In the genomic region with DNA sequence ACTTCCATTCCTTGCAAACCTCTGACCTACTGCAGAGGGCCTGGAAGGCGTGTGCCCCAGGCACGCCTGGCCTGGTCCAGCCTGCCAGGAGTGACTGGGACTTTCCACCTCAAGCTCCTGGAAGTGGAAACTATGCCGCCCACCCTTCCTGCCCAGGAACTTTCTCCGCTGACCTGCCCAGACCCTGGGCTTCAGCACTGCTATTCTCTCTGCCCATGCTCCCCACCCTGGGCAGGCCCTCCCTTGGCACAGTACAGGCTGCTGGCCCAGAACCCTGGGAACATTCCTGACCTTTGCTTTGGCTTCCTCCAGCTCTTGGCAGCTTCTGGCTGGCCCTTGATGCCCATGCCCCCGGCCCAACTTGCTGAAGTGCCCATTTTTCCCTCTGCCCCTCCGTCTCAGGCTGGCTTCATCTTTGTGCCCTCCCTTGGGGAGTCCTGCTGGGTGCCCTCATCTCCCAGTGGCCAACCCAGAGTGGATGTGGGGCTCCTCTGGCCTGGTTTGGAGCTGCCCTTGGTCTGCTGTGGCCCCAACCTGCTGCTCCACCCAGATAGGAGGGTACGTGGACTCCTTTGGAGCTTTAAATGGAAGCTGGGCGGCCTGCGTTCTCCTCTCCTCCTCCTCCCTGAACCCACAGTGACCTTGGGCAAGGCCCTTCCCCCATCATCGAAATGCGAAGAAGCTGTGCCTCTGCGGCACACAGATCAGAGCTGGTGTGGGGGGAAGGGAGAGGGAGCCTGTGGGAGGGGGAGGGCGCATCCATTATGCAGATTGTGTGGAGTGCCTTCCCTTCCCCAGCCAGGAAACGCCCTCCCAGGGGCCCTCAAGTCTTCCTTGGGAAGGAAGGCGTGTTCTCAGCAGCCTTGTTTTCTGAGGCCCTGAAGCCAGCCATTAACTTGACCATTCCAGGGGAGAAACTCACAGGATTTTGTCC, we compare ENCODE assay signal across 2 cellular contexts.
TF ChIP-seq lines count a peak whose summit lies in the region.

No MANE protein-coding gene starts in this region.

TF ChIP-seq in H1, 55 proteins besides CTCF, POLR2A, EP300 and RAD21 (continues in another document):
- TF ChIP-seq SUZ12 (IDR thresholded peaks at IDR 0.05; ENCODE audit: low read length), result no peak
- no peak for TF ChIP-seq MAFK (IDR thresholded peaks at IDR 0.05; ENCODE audit: low read depth, low read length)
- TF ChIP-seq JUN (IDR thresholded peaks at IDR 0.05; ENCODE audit: low read depth, low read length), result no peak
- TF ChIP-seq, protein P1, sequence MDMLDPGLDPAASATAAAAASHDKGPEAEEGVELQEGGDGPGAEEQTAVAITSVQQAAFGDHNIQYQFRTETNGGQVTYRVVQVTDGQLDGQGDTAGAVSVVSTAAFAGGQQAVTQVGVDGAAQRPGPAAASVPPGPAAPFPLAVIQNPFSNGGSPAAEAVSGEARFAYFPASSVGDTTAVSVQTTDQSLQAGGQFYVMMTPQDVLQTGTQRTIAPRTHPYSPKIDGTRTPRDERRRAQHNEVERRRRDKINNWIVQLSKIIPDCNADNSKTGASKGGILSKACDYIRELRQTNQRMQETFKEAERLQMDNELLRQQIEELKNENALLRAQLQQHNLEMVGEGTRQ (IDR thresholded peaks at IDR 0.05; ENCODE audit: low read length), result no peak
- TF ChIP-seq SAP30 (IDR thresholded peaks at IDR 0.05; ENCODE audit: insufficient read depth, insufficient replicate concordance, low read length), result no peak
- peak; percentile 77 for TF ChIP-seq CHD2 (IDR thresholded peaks at IDR 0.05; ENCODE audit: low read length)
- TF ChIP-seq CTBP2 (IDR thresholded peaks at IDR 0.05; ENCODE audit: borderline replicate concordance, insufficient read depth, insufficient read length, low read length), result no peak
- TF ChIP-seq BACH1 (IDR thresholded peaks at IDR 0.05; ENCODE audit: low read length), result no peak
- peak; percentile 85 for TF ChIP-seq NANOG (IDR thresholded peaks at IDR 0.05; ENCODE audit: insufficient read depth, low read depth, low read length, poor library complexity, severe bottlenecking)
- TF ChIP-seq FOSL1 (IDR thresholded peaks at IDR 0.05; ENCODE audit: insufficient read depth, low read depth, low read length), result no peak
- TF ChIP-seq SRF (IDR thresholded peaks at IDR 0.05; ENCODE audit: low read depth, low read length), result no peak
- peak; percentile 99 for TF ChIP-seq RXRA (IDR thresholded peaks at IDR 0.05; ENCODE audit: insufficient read depth, low read depth, low read length)
- peak; percentile 95 for TF ChIP-seq SP1 (IDR thresholded peaks at IDR 0.05; ENCODE audit: low read depth, low read length)
- TF ChIP-seq SIN3A (conservative IDR thresholded peaks at IDR 0.05 in 1 of 2, IDR thresholded peaks at IDR 0.05 in 1 of 2; ENCODE audit: low read depth in 1 of 2, low read length in 2 of 2), result 0 out of 4 replicates have a peak, but pooled peaks of 1 of the 2 experiments have one; percentile 43
- peak; percentile 33; the same call in 1 of the 2 replicates for TF ChIP-seq JUND (IDR thresholded peaks at IDR 0.05; ENCODE audit: low read length)
- no peak; the same call in 1 of the 2 replicates for TF ChIP-seq RFX5 (IDR thresholded peaks at IDR 0.05; ENCODE audit: borderline replicate concordance, low read depth, low read length)
- no peak for TF ChIP-seq BCL11A (IDR thresholded peaks at IDR 0.05; ENCODE audit: low read depth in 2 of 2, low read length in 2 of 2)
- TF ChIP-seq CBX8 (IDR thresholded peaks at IDR 0.05; ENCODE audit: borderline replicate concordance, low read depth, low read length), result no peak
- TF ChIP-seq CREB1 (IDR thresholded peaks at IDR 0.05), result peak; percentile 60; the same call in 1 of the 2 replicates
- TF ChIP-seq RNF2 (IDR thresholded peaks at IDR 0.05; ENCODE audit: borderline replicate concordance, low read depth, low read length, missing control alignments, poor library complexity, severe bottlenecking), result no peak
- peak; percentile 58; the same call in 1 of the 2 replicates for TF ChIP-seq YY1 (IDR thresholded peaks at IDR 0.05; ENCODE audit: low read depth, low read length)
- no peak for TF ChIP-seq SIRT6 (IDR thresholded peaks at IDR 0.05; ENCODE audit: low read length)
- peak; percentile 74 for TF ChIP-seq EGR1 (IDR thresholded peaks at IDR 0.05; ENCODE audit: borderline replicate concordance, low read depth, low read length)
- TF ChIP-seq TCF12 (IDR thresholded peaks at IDR 0.05; ENCODE audit: low read depth, low read length), result peak; percentile 90; the same call in 1 of the 2 replicates
- peak; percentile 81 for TF ChIP-seq TEAD4 (IDR thresholded peaks at IDR 0.05; ENCODE audit: low read depth, low read length)
- no peak for TF ChIP-seq EZH2 (IDR thresholded peaks at IDR 0.05; ENCODE audit: low read depth, low read length, severe bottlenecking)
- TF ChIP-seq BRCA1 (IDR thresholded peaks at IDR 0.05; ENCODE audit: low read depth, low read length), result no peak
- no peak for TF ChIP-seq CHD1 (IDR thresholded peaks at IDR 0.05; ENCODE audit: low read depth, low read length)
- TF ChIP-seq GABPA (IDR thresholded peaks at IDR 0.05; ENCODE audit: borderline replicate concordance, insufficient read depth, low read length), result no peak
- TF ChIP-seq SP4 (IDR thresholded peaks at IDR 0.05; ENCODE audit: low read length), result 0 out of 2 replicates have a peak, but pooled peaks have one; percentile 41
- peak; percentile 93 for TF ChIP-seq RBBP5 (IDR thresholded peaks at IDR 0.05; ENCODE audit: borderline replicate concordance, low read depth, low read length)
- TF ChIP-seq HDAC6 (IDR thresholded peaks at IDR 0.05; ENCODE audit: low read depth, low read length), result no peak
- no peak for TF ChIP-seq GTF2F1 (IDR thresholded peaks at IDR 0.05; ENCODE audit: borderline replicate concordance, low read depth, low read length)
- peak; percentile 97 for TF ChIP-seq ASH2L (IDR thresholded peaks at IDR 0.05; ENCODE audit: low read length)
- peak in 1 of 2 experiments; percentile 89; a peak in 1 of 4 replicates for TF ChIP-seq HDAC2 (IDR thresholded peaks at IDR 0.05; ENCODE audit: borderline replicate concordance in 1 of 2, low read depth in 2 of 2, low read length in 2 of 2)
- peak; percentile 74; the same call in 1 of the 2 replicates for TF ChIP-seq POU5F1 (IDR thresholded peaks at IDR 0.05; ENCODE audit: low read depth, low read length)
- TF ChIP-seq PHF8 (conservative IDR thresholded peaks at IDR 0.05; ENCODE audit: low read depth, low read length), result no peak

TF ChIP-seq in SK-N-SH treated with all-trans-retinoic acid at 6 μM for 48 hours, 23 proteins besides CTCF, POLR2A, EP300 and RAD21:
- TF ChIP-seq SNAI2 (CRISPR knock-in tag; IDR thresholded peaks at IDR 0.05), result no peak
- TF ChIP-seq GLIS3 (CRISPR knock-in tag; IDR thresholded peaks at IDR 0.05), result no peak
- no peak for TF ChIP-seq TOX (CRISPR knock-in tag; IDR thresholded peaks at IDR 0.05; ENCODE audit: borderline replicate concordance)
- no peak for TF ChIP-seq PPARA (CRISPR knock-in tag; IDR thresholded peaks at IDR 0.05; ENCODE audit: borderline replicate concordance)
- TF ChIP-seq ESRRG (CRISPR knock-in tag; IDR thresholded peaks at IDR 0.05), result no peak
- no peak for TF ChIP-seq TCF4 (CRISPR knock-in tag; IDR thresholded peaks at IDR 0.05; ENCODE audit: borderline replicate concordance)
- TF ChIP-seq, protein P2, sequence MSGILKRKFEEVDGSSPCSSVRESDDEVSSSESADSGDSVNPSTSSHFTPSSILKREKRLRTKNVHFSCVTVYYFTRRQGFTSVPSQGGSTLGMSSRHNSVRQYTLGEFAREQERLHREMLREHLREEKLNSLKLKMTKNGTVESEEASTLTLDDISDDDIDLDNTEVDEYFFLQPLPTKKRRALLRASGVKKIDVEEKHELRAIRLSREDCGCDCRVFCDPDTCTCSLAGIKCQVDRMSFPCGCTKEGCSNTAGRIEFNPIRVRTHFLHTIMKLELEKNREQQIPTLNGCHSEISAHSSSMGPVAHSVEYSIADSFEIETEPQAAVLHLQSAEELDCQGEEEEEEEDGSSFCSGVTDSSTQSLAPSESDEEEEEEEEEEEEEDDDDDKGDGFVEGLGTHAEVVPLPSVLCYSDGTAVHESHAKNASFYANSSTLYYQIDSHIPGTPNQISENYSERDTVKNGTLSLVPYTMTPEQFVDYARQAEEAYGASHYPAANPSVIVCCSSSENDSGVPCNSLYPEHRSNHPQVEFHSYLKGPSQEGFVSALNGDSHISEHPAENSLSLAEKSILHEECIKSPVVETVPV (CRISPR knock-in tag; IDR thresholded peaks at IDR 0.05), result no peak
- TF ChIP-seq ARNTL (CRISPR knock-in tag; IDR thresholded peaks at IDR 0.05; ENCODE audit: borderline replicate concordance, low read depth), result no peak
- TF ChIP-seq OSR1 (CRISPR knock-in tag; IDR thresholded peaks at IDR 0.05), result no peak
- TF ChIP-seq ZFP3 (CRISPR knock-in tag; IDR thresholded peaks at IDR 0.05), result no peak
